In genomic region chr1:241639040-241639652, GRCh38 we compare ENCODE assay signal across 8 cellular contexts. TPM values are rescaled to one million over a fixed set of nuclear protein-coding genes. Genes with fewer than 3 reads are reported as not detected.
DNase-seq lines count a peak whose midpoint lies in the region; TF ChIP-seq lines count a peak whose summit lies in the region.

No MANE protein-coding gene starts in this region.

- no peaks in the 10 kb centered on the region for H3K27me3 Mint-ChIP-seq in activated T-cell treated with anti-CD3 and anti-CD28 coated beads, Interleukin-2, amount 50 U/mL, for 24 hours
- no peaks in the 10 kb centered on the region for H3K27me3 Mint-ChIP-seq in chondrocyte (ENCODE audit: low read depth)

- peak overlapping the region; percentile 88 for H3K4me3 Mint-ChIP-seq in activated T-cell treated with anti-CD3 and anti-CD28 coated beads, Interleukin-2, amount 50 U/mL, for 24 hours
- H3K4me3 Mint-ChIP-seq in chondrocyte (ENCODE audit: unreplicated experiment): peak overlapping the region; percentile 85

- no peaks in the 10 kb centered on the region for H3K27me3 ChIP-seq in mucosa of stomach (ENCODE audit: control insufficient read depth, insufficient read depth, low read length)

- peaks cover 19% of the 10 kb centered on the region for H3K4me1 ChIP-seq in mucosa of stomach (ENCODE audit: control insufficient read depth, insufficient read depth, low read length)

- peak overlapping the region; percentile 89 for H3K27ac Mint-ChIP-seq in activated T-cell treated with anti-CD3 and anti-CD28 coated beads, Interleukin-2, amount 50 U/mL, for 24 hours
- peak overlapping the region; percentile 39 for H3K27ac Mint-ChIP-seq in chondrocyte (ENCODE audit: unreplicated experiment)

- no peak for DNase-seq in activated T-cell treated with anti-CD3 and anti-CD28 coated beads, Interleukin-2, amount 50 U/mL, for 24 hours
- no peak for DNase-seq in activated T-cell treated with anti-CD3 and anti-CD28 coated beads, Interleukin-2, amount 50 U/mL, for 1 hour
- DNase-seq in NCI-H69 (lab: John Stamatoyannopoulos, UW) (peak; percentile 40), chondrocyte (ENCODE audit: low spot score) (no peak), C1 segment of cervical spinal cord (lab: John Stamatoyannopoulos, UW) (no peak), SW 1271 (lab: John Stamatoyannopoulos, UW) (no peak), activated gamma-delta T cell treated with Interleukin-2 at 50 U/mL for 16 hours (no peak)

- TF ChIP-seq CTCF in chondrocyte (IDR thresholded peaks at IDR 0.05): no peak

- peak overlapping the region; percentile 46 for H3K9ac ChIP-seq in mucosa of stomach (ENCODE audit: low read length)

- peaks cover 47% of the 10 kb centered on the region for H3K36me3 Mint-ChIP-seq in activated T-cell treated with anti-CD3 and anti-CD28 coated beads, Interleukin-2, amount 50 U/mL, for 24 hours (ENCODE audit: low read depth)
- H3K36me3 Mint-ChIP-seq in chondrocyte (ENCODE audit: low read depth): peaks cover 7% of the 10 kb centered on the region

- no peaks in the 10 kb centered on the region for H3K36me3 ChIP-seq in mucosa of stomach (ENCODE audit: control insufficient read depth, insufficient read depth, low read length)

- no peaks in the 10 kb centered on the region for H3K9me3 ChIP-seq in mucosa of stomach (ENCODE audit: control insufficient read depth, low read length)

- peaks cover 58% of the 10 kb centered on the region for H3K4me1 Mint-ChIP-seq in activated T-cell treated with anti-CD3 and anti-CD28 coated beads, Interleukin-2, amount 50 U/mL, for 24 hours (ENCODE audit: low read depth)
- H3K4me1 Mint-ChIP-seq in chondrocyte (ENCODE audit: low read depth): peaks cover 51% of the 10 kb centered on the region

- H3K4me3 ChIP-seq in mucosa of stomach (ENCODE audit: low read length): no peak overlapping the region

- H3K9me3 Mint-ChIP-seq in activated T-cell treated with anti-CD3 and anti-CD28 coated beads, Interleukin-2, amount 50 U/mL, for 24 hours: peaks cover 9% of the 10 kb centered on the region
- H3K9me3 Mint-ChIP-seq in chondrocyte (ENCODE audit: low read depth): peaks cover 8% of the 10 kb centered on the region

RNA-seq across cellular contexts. Expression of gene CHML, which starts 1.0 kb away (rescaled TPM):
- total RNA-seq in chondrocyte: 12.8 to 14.0 TPM (median 13.3 TPM) in 3 replicates

RNA-seq across cellular contexts. Expression of gene OPN3, which starts 1.0 kb away (rescaled TPM):
- 20.0 to 29.1 TPM (median 23.5 TPM) in 3 replicates for total RNA-seq in chondrocyte

RNA-seq across cellular contexts. Expression of gene WDR64, which starts 12.9 kb away (rescaled TPM):
- 0.17 TPM in 1 of 3 replicates, not detected in the others for total RNA-seq in chondrocyte
